ENCODE assay signal across 13 cellular contexts in genomic region chr11:126411971-126412381, GRCh38. TPM values are rescaled to one million over a fixed set of nuclear protein-coding genes. Genes with fewer than 3 reads are reported as not detected.
DNase-seq lines count a peak whose midpoint lies in the region; ATAC-seq, FAIRE-seq and TF ChIP-seq lines count a peak whose summit lies in the region.
"Had no signal": no experiment of that assay in that cellular context is flagged by ENCODE, and none has a peak within 500 bp of the region (broad histone marks: within the 10 kb centered on the region; RNA-seq: fewer than 3 reads in every experiment).

No MANE protein-coding gene starts in this region.

- in situ Hi-C loops in gastrocnemius medialis (cut with MboI; ENCODE audit: low sequenced_read_pairs in 4 of 4): no loop called here

- no peak overlapping the region for H3K4ac ChIP-seq in H9 (ENCODE audit: low read depth, low read length)

- no peak overlapping the region for H2BK20ac ChIP-seq in H9 (ENCODE audit: low read depth, low read length, poor library complexity, severe bottlenecking)

- CTCF ChIA-PET in SK-N-SH (lab: Yijun Ruan, JAX): interaction anchor here (0.6 to 2.4 kb wide), 3 partner anchors 51 to 105 kb away, joined by 3 to 8 read pairs (median 3); no protein-coding TSS in a partner anchor

- POLR2A ChIA-PET in SK-N-SH (lab: Yijun Ruan, JAX): no interaction called here

- TF ChIP-seq RAD21 in SK-N-SH (IDR thresholded peaks at IDR 0.05; ENCODE audit: low read length): no peak

- H3K79me2 ChIP-seq in H9 (ENCODE audit: insufficient read depth, low read length): no peaks in the 10 kb centered on the region
- no peaks in the 10 kb centered on the region for H3K79me2 ChIP-seq in SK-N-SH (ENCODE audit: insufficient read depth)

- DNase-seq in H9 (no peak), heart right ventricle (peak; percentile 48 to 53), testis (peak; percentile 34), GM12892 (ENCODE audit: insufficient read length) (no peak), SK-N-SH (no peak), gastrocnemius medialis (no peak)
- DNase-seq: activated naive CD4-positive, alpha-beta T cell treated with anti-CD3 and anti-CD28 coated beads, Interleukin-2, amount 10 ng/mL, durations not matched to agents 7 days and 5 days; COR-L47; right lobe of liver; T-helper 9 cell had no signal

- TF ChIP-seq CTCF in H9 (conservative IDR thresholded peaks at IDR 0.05): peak; percentile 51
- no peak for TF ChIP-seq CTCF in brain (conservative IDR thresholded peaks at IDR 0.05)
- TF ChIP-seq CTCF in heart right ventricle (IDR thresholded peaks at IDR 0.05): peak in 6 of 9 donors; percentile 11 to 43 (median 24)
- TF ChIP-seq CTCF in testis (IDR thresholded peaks at IDR 0.05): peak in 1 of 3 experiments; percentile 28
- TF ChIP-seq CTCF in SK-N-SH (IDR thresholded peaks at IDR 0.05): no peak
- no peak for TF ChIP-seq CTCF in gastrocnemius medialis (IDR thresholded peaks at IDR 0.05 in 4 of 5, conservative IDR thresholded peaks at IDR 0.05 in 1 of 5)

- H2BK120ac ChIP-seq in H9 (ENCODE audit: low read depth, low read length, poor library complexity, severe bottlenecking): no peak overlapping the region

- TF ChIP-seq POLR2A in testis (IDR thresholded peaks at IDR 0.05): no peak
- no peak for TF ChIP-seq POLR2A in GM12892 (IDR thresholded peaks at IDR 0.05; ENCODE audit: low read depth, low read length)
- TF ChIP-seq POLR2A in gastrocnemius medialis (IDR thresholded peaks at IDR 0.05): no peak

- no peak overlapping the region for H3T11ph ChIP-seq in H9 (ENCODE audit: low read length)

- H3K4me3 Mint-ChIP-seq in H9: no peak overlapping the region
- H3K4me3 Mint-ChIP-seq in brain: no peak overlapping the region
- H3K4me3 Mint-ChIP-seq: activated naive CD4-positive, alpha-beta T cell treated with anti-CD3 and anti-CD28 coated beads, Interleukin-2, amount 10 ng/mL, durations not matched to agents 7 days and 5 days had no signal

- H4K20me1 ChIP-seq in H9 (ENCODE audit: control insufficient read depth, insufficient read depth, insufficient read length): no peaks in the 10 kb centered on the region
- H4K20me1 ChIP-seq in SK-N-SH (ENCODE audit: insufficient read depth): no peaks in the 10 kb centered on the region

- peaks cover 0 to 8% of the 10 kb centered on the region in 2 experiments; a peak in 2 of 4 replicates for H3K4me1 Mint-ChIP-seq in H9
- H3K4me1 Mint-ChIP-seq in brain: peaks cover 27% of the 10 kb centered on the region

- H3K27ac ChIP-seq in H9 (ENCODE audit: insufficient read length, low read depth, low read length) (no peak overlapping the region), heart right ventricle (peak overlapping the region in 8 of 10 donors; percentile 20 to 92 (median 66)), testis (peak overlapping the region; percentile 27 to 77), SK-N-SH (ENCODE audit: low read depth in 2 of 2, low read length in 1 of 2) (no peak overlapping the region), gastrocnemius medialis (no peak overlapping the region)
- H3K27ac ChIP-seq: right lobe of liver had no signal

- H2BK12ac ChIP-seq in H9 (ENCODE audit: insufficient read length, low read depth, low read length): no peak overlapping the region

- H3K14ac ChIP-seq in H9 (ENCODE audit: insufficient read depth, low read length): no peak overlapping the region

- H3K27ac Mint-ChIP-seq in H9: peak overlapping the region in 2 of 3 experiments; percentile 10 to 83; a peak in 2 of 7 replicates
- peak overlapping the region in 3 of 5 experiments; percentile 30 to 57 (median 44) for H3K27ac Mint-ChIP-seq in brain
- H3K27ac Mint-ChIP-seq: activated naive CD4-positive, alpha-beta T cell treated with anti-CD3 and anti-CD28 coated beads, Interleukin-2, amount 10 ng/mL, durations not matched to agents 7 days and 5 days had no signal

- H2AK5ac ChIP-seq in H9 (ENCODE audit: insufficient read length, low read length): no peak overlapping the region

- no peaks in the 10 kb centered on the region; the same call in 1 of the 2 replicates for H3K27me3 ChIP-seq in H9 (ENCODE audit: insufficient read depth, low read length)
- no peaks in the 10 kb centered on the region for H3K27me3 ChIP-seq in heart right ventricle
- H3K27me3 ChIP-seq in testis: no peaks in the 10 kb centered on the region
- H3K27me3 ChIP-seq in SK-N-SH (ENCODE audit: insufficient read depth): no peaks in the 10 kb centered on the region
- H3K27me3 ChIP-seq in gastrocnemius medialis: no peaks in the 10 kb centered on the region
- H3K27me3 ChIP-seq: right lobe of liver had no signal

- H3K4me3 ChIP-seq in heart right ventricle: no peak overlapping the region
- no peak overlapping the region for H3K4me3 ChIP-seq in testis
- H3K4me3 ChIP-seq in SK-N-SH (ENCODE audit: low read depth in 2 of 2, low read length in 1 of 2): no peak overlapping the region
- H3K4me3 ChIP-seq in gastrocnemius medialis: no peak overlapping the region
- H3K4me3 ChIP-seq: right lobe of liver had no signal

- no peak overlapping the region for H3K18ac ChIP-seq in H9 (ENCODE audit: insufficient read length, low read depth, low read length)

- no peaks in the 10 kb centered on the region for H3K9me2 ChIP-seq in SK-N-SH

- no peak overlapping the region for H3K9ac ChIP-seq in H9 (ENCODE audit: extremely low read depth, insufficient read length, low read length)
- H3K9ac ChIP-seq in SK-N-SH: no peak overlapping the region

- no peak overlapping the region for H4K8ac ChIP-seq in H9 (replicated peaks; ENCODE audit: insufficient read length, low read depth, low read length)

- no peaks in the 10 kb centered on the region for H3K23me2 ChIP-seq in H9 (ENCODE audit: insufficient read length, low read depth, low read length, poor library complexity, severe bottlenecking)

- H4K5ac ChIP-seq in H9 (ENCODE audit: insufficient read length, low read depth, low read length): no peak overlapping the region

- WGBS in H9 (ENCODE audit: extremely low coverage, insufficient read length, low lambda C conversion rate): no CpG with 5 or more reads among the region's 6 CpGs
- WGBS in heart right ventricle, 2 donors: 49 to 55% methylated on average over 6 of the region's 6 CpGs
- 69 to 80% methylated on average over 6 of the region's 6 CpGs for WGBS in testis, 2 donors
- 93% methylated on average over 6 of the region's 6 CpGs for WGBS in SK-N-SH (ENCODE audit: low lambda C conversion rate)

- H2AFZ ChIP-seq in H9 (ENCODE audit: low read length) (no peak overlapping the region), SK-N-SH (ENCODE audit: low read depth) (no peak overlapping the region)

- intact Hi-C loops in heart right ventricle (cut with DNase I) (loop anchor here in 4 of 10 donors (5.0 to 10.0 kb wide), 2 partner anchors 55 to 57 kb away; partner anchors contain the start of gene ST3GAL4 (in 4 of the 4)), testis (cut with DNase I; ENCODE audit: low total_unique reads) (no loop called here), gastrocnemius medialis (cut with DNase I; ENCODE audit: low total_unique reads) (no loop called here)

- no peaks in the 10 kb centered on the region for H3F3A ChIP-seq in SK-N-SH (replicated peaks; ENCODE audit: insufficient read depth)

- H2BK5ac ChIP-seq in H9 (ENCODE audit: insufficient read length, low read length): no peak overlapping the region

- no peak overlapping the region for H3K56ac ChIP-seq in H9 (ENCODE audit: insufficient read length, low read depth, low read length)

- H3K79me1 ChIP-seq in H9 (ENCODE audit: insufficient read depth, low read depth, low read length, poor library complexity, severe bottlenecking): no peaks in the 10 kb centered on the region

- H2BK15ac ChIP-seq in H9 (ENCODE audit: low read depth, low read length): no peak overlapping the region

- H3K27me3 Mint-ChIP-seq in H9 (ENCODE audit: low read depth): no peaks in the 10 kb centered on the region
- H3K27me3 Mint-ChIP-seq in brain: no peaks in the 10 kb centered on the region

- no peak overlapping the region for H4K91ac ChIP-seq in H9 (ENCODE audit: insufficient read length, low read depth, low read length)

- H3K4me2 ChIP-seq in H9 (ENCODE audit: insufficient read depth, insufficient read length, low read length): no peak overlapping the region
- no peak overlapping the region for H3K4me2 ChIP-seq in SK-N-SH

- no peak for TF ChIP-seq EP300 in SK-N-SH (IDR thresholded peaks at IDR 0.05; ENCODE audit: borderline replicate concordance in 1 of 2, low read depth in 1 of 2, low read length in 1 of 2)

- H3K9me3 Mint-ChIP-seq in H9: no peaks in the 10 kb centered on the region; a peak in 1 of 5 replicates
- H3K9me3 Mint-ChIP-seq in brain: peaks cover 0 to 2% (median 0%) of the 10 kb centered on the region in 5 experiments
- H3K9me3 Mint-ChIP-seq: activated naive CD4-positive, alpha-beta T cell treated with anti-CD3 and anti-CD28 coated beads, Interleukin-2, amount 10 ng/mL, durations not matched to agents 7 days and 5 days had no signal

- no peak for FAIRE-seq in GM12892 (lab: Jason Lieb, UNC)
- FAIRE-seq: RCC 7860 had no signal

- ATAC-seq in heart right ventricle (peak in 6 of 8 donors; percentile 12 to 37 (median 18)), gastrocnemius medialis (no peak), HG02642 (IDR thresholded peaks at IDR 0.05; ENCODE audit: poor library complexity, unreplicated experiment) (no peak)
- ATAC-seq: right lobe of liver had no signal

- H3K4me1 ChIP-seq in H9 (ENCODE audit: insufficient read depth, low read length): no peaks in the 10 kb centered on the region
- peaks cover 20 to 72% (median 48%) of the 10 kb centered on the region in 9 donors for H3K4me1 ChIP-seq in heart right ventricle
- peaks cover 54% of the 10 kb centered on the region for H3K4me1 ChIP-seq in testis
- peaks cover 0 to 3% of the 10 kb centered on the region in 2 experiments; a peak in 1 of 4 replicates for H3K4me1 ChIP-seq in SK-N-SH (ENCODE audit: control insufficient read depth in 1 of 2, insufficient read depth in 2 of 2, low read depth in 1 of 2, low read length in 1 of 2)
- H3K4me1 ChIP-seq in gastrocnemius medialis: peaks cover 4 to 21% of the 10 kb centered on the region in 2 donors

- H3K36me3 Mint-ChIP-seq in H9 (ENCODE audit: insufficient read depth in 1 of 3, low read depth in 3 of 3) (peaks cover 8 to 21% (median 16%) of the 10 kb centered on the region in 3 experiments), brain (peaks cover 21% of the 10 kb centered on the region)
- H3K36me3 Mint-ChIP-seq: activated naive CD4-positive, alpha-beta T cell treated with anti-CD3 and anti-CD28 coated beads, Interleukin-2, amount 10 ng/mL, durations not matched to agents 7 days and 5 days had no signal

- H3K9me3 ChIP-seq in H9 (ENCODE audit: control insufficient read depth, low read depth, low read length): no peaks in the 10 kb centered on the region
- no peaks in the 10 kb centered on the region for H3K9me3 ChIP-seq in heart right ventricle
- no peaks in the 10 kb centered on the region for H3K9me3 ChIP-seq in testis
- H3K9me3 ChIP-seq in SK-N-SH: no peaks in the 10 kb centered on the region
- H3K9me3 ChIP-seq in gastrocnemius medialis: no peaks in the 10 kb centered on the region
- H3K9me3 ChIP-seq: right lobe of liver had no signal

- H3K23ac ChIP-seq in H9 (ENCODE audit: insufficient read length, low read depth, low read length): no peak overlapping the region

- peaks cover 0 to 59% (median 15%) of the 10 kb centered on the region in 9 donors for H3K36me3 ChIP-seq in heart right ventricle
- H3K36me3 ChIP-seq in testis (ENCODE audit: low read depth, missing control alignments): no peaks in the 10 kb centered on the region
- peaks cover 0 to 12% of the 10 kb centered on the region in 2 experiments for H3K36me3 ChIP-seq in SK-N-SH (replicated peaks in 1 of 2; ENCODE audit: control insufficient read depth in 1 of 2, insufficient read depth in 2 of 2, low read length in 1 of 2)
- no peaks in the 10 kb centered on the region for H3K36me3 ChIP-seq in gastrocnemius medialis

RNA-seq across cellular contexts. Expression of gene ST3GAL4, which starts 56.5 kb away (rescaled TPM):
- total RNA-seq in H9 (2021): 12.2 and 13.6 TPM in 2 replicates
- 43.9 TPM for polyA plus RNA-seq in brain (ENCODE audit: insufficient read depth, low read depth, low replicate concordance)
- total RNA-seq in heart right ventricle: 10 to 100 TPM; 24.8 to 51.0 (median 43.4) TPM
- 10 to 100 TPM; 96.2 to 98.2 TPM for polyA plus RNA-seq in heart right ventricle
- 100 to 1,000 TPM; 212 to 221 TPM for total RNA-seq in testis
- 102 TPM for polyA plus RNA-seq in testis (ENCODE audit: insufficient read depth, low read depth, low replicate concordance)
- polyA plus RNA-seq in GM12892 (2012; ENCODE audit: missing spikeins): 4.3 TPM
- 27.1 and 32.0 TPM in 2 replicates for polyA plus RNA-seq in SK-N-SH (2012; rRNA removed)
- polyA plus RNA-seq in SK-N-SH (2012; cell fraction: cytosol; rRNA removed): 20.6 and 30.3 TPM in 2 replicates
- polyA plus RNA-seq in SK-N-SH (2012; cell fraction: nucleus; rRNA removed): 23.7 and 26.9 TPM in 2 replicates
- 10 to 100 TPM in 2 of 4 donors, 1 to 10 TPM in 2; 3.4 to 12.4 (median 9.6) TPM for total RNA-seq in gastrocnemius medialis

Comparison
In these comparisons a context has a peak if more than half of its experiments do, and no peak if none do; other contexts are left out.
1. DNase-seq: peak in heart right ventricle (2 of 2) and testis (single experiment); none in H9 (single experiment), GM12892 (single experiment), SK-N-SH (single experiment) and gastrocnemius medialis (0 of 2).
2. H3K27ac ChIP-seq: peak in heart right ventricle (8 of 10) and testis (2 of 2); none in H9 (single experiment), SK-N-SH (0 of 2) and gastrocnemius medialis (0 of 4).
3. CTCF ChIP-seq: peak in H9 (single experiment) and heart right ventricle (6 of 9); none in brain (0 of 2), SK-N-SH (single experiment) and gastrocnemius medialis (0 of 5).
4. ATAC-seq: peak in heart right ventricle (6 of 8); none in gastrocnemius medialis (0 of 2) and HG02642 (single experiment).
5. RNA of gene ST3GAL4, which starts 56.5 kb away (total RNA-seq): 212 to 221 TPM in testis; 24.8 to 51.0 TPM in heart right ventricle, 12.2 to 13.6 TPM in H9 and 3.4 to 12.4 TPM in gastrocnemius medialis; every median in the first group is over 4 times any median in the second.